In genomic region chr10:1358860-1359598, GRCh38 we compare ENCODE assay signal across 14 cellular contexts.
DNase-seq lines count a peak whose midpoint lies in the region; ATAC-seq and TF ChIP-seq lines count a peak whose summit lies in the region.
"Had no signal": no experiment of that assay in that cellular context is flagged by ENCODE, and none has a peak within 500 bp of the region (broad histone marks: within the 10 kb centered on the region; RNA-seq: fewer than 3 reads in every experiment).

No MANE protein-coding gene starts in this region.

- H3K9ac ChIP-seq in neuronal stem cell (ENCODE audit: low read depth, low read length, poor library complexity) = no peak overlapping the region

- no peak overlapping the region for H2AFZ ChIP-seq in neuronal stem cell (ENCODE audit: low read length)

- H3K27me3 ChIP-seq in neuronal stem cell (ENCODE audit: control insufficient read depth in 3 of 3, insufficient read depth in 3 of 3, low read depth in 1 of 3, low read length in 3 of 3) = peaks cover 0 to 8% (median 0%) of the 10 kb centered on the region in 3 experiments
- H3K27me3 ChIP-seq: pancreas had no signal

- WGBS in neuronal stem cell (ENCODE audit: extremely low coverage in 2 of 2, insufficient read length in 2 of 2, insufficient replicate concordance in 1 of 2), 2 donors = no CpG with 5 or more reads among the region's 8 CpGs

- no peak overlapping the region for H4K91ac ChIP-seq in neuronal stem cell (ENCODE audit: low read depth, low read length, poor library complexity)

- no peak overlapping the region for H3K4me2 ChIP-seq in neuronal stem cell (ENCODE audit: insufficient read depth, low read length, poor library complexity, severe bottlenecking)

- H3K79me1 ChIP-seq in neuronal stem cell (ENCODE audit: low read depth, low read length) = no peaks in the 10 kb centered on the region

- H2AK5ac ChIP-seq in neuronal stem cell (ENCODE audit: low read depth, low read length) = peak overlapping the region; percentile 71

- intact Hi-C loops in activated CD8-positive, alpha-beta T cell treated with anti-CD3 and anti-CD28 coated beads for 36 hours (cut with micrococcal nuclease) = no loop called here

- no peaks in the 10 kb centered on the region for H3K9me3 Mint-ChIP-seq in activated T-cell treated with anti-CD3 and anti-CD28 coated beads, Interleukin-2, amount 50 U/mL, for 24 hours
- peaks cover 0 to 2% (median 2%) of the 10 kb centered on the region in 3 donors for H3K9me3 Mint-ChIP-seq in IgD-negative memory B cell
- no peaks in the 10 kb centered on the region for H3K9me3 Mint-ChIP-seq in activated CD8-positive, alpha-beta T cell treated with anti-CD3 and anti-CD28 coated beads for 36 hours

- no peak overlapping the region for H3K4me3 ChIP-seq in neuronal stem cell (ENCODE audit: low read length in 2 of 2)
- H3K4me3 ChIP-seq: pancreas, spleen had no signal

- DNase-seq in activated T-cell treated with anti-CD3 and anti-CD28 coated beads for 48 hours (ENCODE audit: low read depth) (peak; percentile 23), neuronal stem cell (ENCODE audit: low spot score) (no peak), NCI-H187 treated with DMSO at 0.1 percent for 48 hours (lab: John Stamatoyannopoulos, UW) (no peak), HEK293T (ENCODE audit: extremely low spot score) (no peak), AG08396 (ENCODE audit: low spot score) (no peak)
- DNase-seq in activated T-cell treated with anti-CD3 and anti-CD28 coated beads, Interleukin-2, amount 50 U/mL, for 24 hours = no peak
- DNase-seq in activated CD8-positive, alpha-beta T cell treated with anti-CD3 and anti-CD28 coated beads for 36 hours = peak; percentile 36
- DNase-seq: midbrain, NCI-H1417, NCI-H69, pancreas, SHP77 treated with DMSO at 0.1 percent for 48 hours, spleen had no signal

- TF ChIP-seq CTCF in activated CD8-positive, alpha-beta T cell treated with anti-CD3 and anti-CD28 coated beads for 36 hours (IDR thresholded peaks at IDR 0.05) = no peak

- H3K27ac ChIP-seq in neuronal stem cell (replicated peaks; ENCODE audit: low read length) = no peak overlapping the region
- H3K27ac ChIP-seq: pancreas, spleen had no signal

- no peak overlapping the region for H3K4me3 Mint-ChIP-seq in activated T-cell treated with anti-CD3 and anti-CD28 coated beads, Interleukin-2, amount 50 U/mL, for 24 hours
- peak overlapping the region; percentile 0 to 79 (median 40) for H3K4me3 Mint-ChIP-seq in IgD-negative memory B cell
- no peak overlapping the region for H3K4me3 Mint-ChIP-seq in activated CD8-positive, alpha-beta T cell treated with anti-CD3 and anti-CD28 coated beads for 36 hours

- H3K4ac ChIP-seq in neuronal stem cell (ENCODE audit: low read length) = no peak overlapping the region

- no peak overlapping the region for H3K14ac ChIP-seq in neuronal stem cell (ENCODE audit: low read length)

- no peaks in the 10 kb centered on the region for H3K36me3 ChIP-seq in neuronal stem cell (replicated peaks in 1 of 2; ENCODE audit: control insufficient read depth in 2 of 2, insufficient read depth in 2 of 2, low read length in 2 of 2)
- H3K36me3 ChIP-seq: pancreas, spleen had no signal

- peaks cover 52% of the 10 kb centered on the region for H3K27me3 Mint-ChIP-seq in activated T-cell treated with anti-CD3 and anti-CD28 coated beads, Interleukin-2, amount 50 U/mL, for 24 hours
- H3K27me3 Mint-ChIP-seq in IgD-negative memory B cell = peaks cover 28% of the 10 kb centered on the region
- H3K27me3 Mint-ChIP-seq in activated CD8-positive, alpha-beta T cell treated with anti-CD3 and anti-CD28 coated beads for 36 hours = peaks cover 12% of the 10 kb centered on the region

- CTCF ChIA-PET in activated CD8-positive, alpha-beta T cell treated with anti-CD3 and anti-CD28 coated beads for 36 hours (lab: Charles Lee) = interaction anchor here (3.0 kb wide), 1 partner anchor 10 kb away, joined by 13 read pairs; no protein-coding TSS in a partner anchor
- CTCF ChIA-PET in HEK293T (lab: Yijun Ruan, JAX) = interaction anchor here (1.0 to 2.8 kb wide), 2 partner anchors 10 to 12 kb away, joined by 3 to 14 read pairs; no protein-coding TSS in a partner anchor

- POLR2A ChIA-PET in activated CD8-positive, alpha-beta T cell treated with anti-CD3 and anti-CD28 coated beads for 36 hours (lab: Charles Lee) = no interaction called here
- POLR2A ChIA-PET in HEK293T (lab: Yijun Ruan, JAX) = no interaction called here

- H3K9me3 ChIP-seq in neuronal stem cell (replicated peaks in 1 of 2; ENCODE audit: control insufficient read depth in 2 of 2, insufficient read depth in 1 of 2, low read depth in 1 of 2, low read length in 2 of 2) = peaks cover 0 to 2% of the 10 kb centered on the region in 2 donors
- H3K9me3 ChIP-seq: pancreas, spleen had no signal

- no peak overlapping the region for H2BK120ac ChIP-seq in neuronal stem cell (ENCODE audit: low read depth, low read length)

- ATAC-seq in activated CD8-positive, alpha-beta T cell treated with anti-CD3 and anti-CD28 coated beads for 36 hours = peak; percentile 73
- ATAC-seq: pancreas had no signal

- no peak overlapping the region for H3K27ac Mint-ChIP-seq in activated T-cell treated with anti-CD3 and anti-CD28 coated beads, Interleukin-2, amount 50 U/mL, for 24 hours
- H3K27ac Mint-ChIP-seq in IgD-negative memory B cell = peak overlapping the region; percentile 14 to 92 (median 41)
- no peak overlapping the region for H3K27ac Mint-ChIP-seq in activated CD8-positive, alpha-beta T cell treated with anti-CD3 and anti-CD28 coated beads for 36 hours

- H3K4me1 ChIP-seq in neuronal stem cell (ENCODE audit: control insufficient read depth in 2 of 2, insufficient read depth in 1 of 2, low read depth in 1 of 2, low read length in 2 of 2) = peaks cover 2 to 10% of the 10 kb centered on the region in 2 donors
- H3K4me1 ChIP-seq: pancreas had no signal

- H3K4me1 Mint-ChIP-seq in activated T-cell treated with anti-CD3 and anti-CD28 coated beads, Interleukin-2, amount 50 U/mL, for 24 hours (ENCODE audit: low read depth) = peaks cover 14% of the 10 kb centered on the region
- H3K4me1 Mint-ChIP-seq in IgD-negative memory B cell = peaks cover 9 to 11% (median 9%) of the 10 kb centered on the region in 3 donors
- H3K4me1 Mint-ChIP-seq in activated CD8-positive, alpha-beta T cell treated with anti-CD3 and anti-CD28 coated beads for 36 hours (ENCODE audit: low read depth) = peaks cover 12% of the 10 kb centered on the region

- H3K23ac ChIP-seq in neuronal stem cell (ENCODE audit: low read depth, low read length, poor library complexity) = no peak overlapping the region

- no peak overlapping the region for H3K18ac ChIP-seq in neuronal stem cell (ENCODE audit: low read length)

- H2BK12ac ChIP-seq in neuronal stem cell (ENCODE audit: low read length) = no peak overlapping the region

- no peaks in the 10 kb centered on the region for H3K36me3 Mint-ChIP-seq in activated T-cell treated with anti-CD3 and anti-CD28 coated beads, Interleukin-2, amount 50 U/mL, for 24 hours (ENCODE audit: low read depth)
- H3K36me3 Mint-ChIP-seq in IgD-negative memory B cell = no peaks in the 10 kb centered on the region
- no peaks in the 10 kb centered on the region for H3K36me3 Mint-ChIP-seq in activated CD8-positive, alpha-beta T cell treated with anti-CD3 and anti-CD28 coated beads for 36 hours (ENCODE audit: low read depth)

- H4K8ac ChIP-seq in neuronal stem cell (ENCODE audit: low read depth, low read length) = no peak overlapping the region

- H2BK15ac ChIP-seq in neuronal stem cell (ENCODE audit: low read length) = peak overlapping the region; percentile 15

- no peak overlapping the region for H2BK5ac ChIP-seq in neuronal stem cell (ENCODE audit: low read length)

TF ChIP-seq in HEK293T, 16 proteins besides CTCF, POLR2A, EP300 and RAD21:
- TF ChIP-seq HDGF (IDR thresholded peaks at IDR 0.05; ENCODE audit: borderline replicate concordance) = no peak
- TF ChIP-seq PKNOX1 (IDR thresholded peaks at IDR 0.05) = no peak

Comparison
In these comparisons a context has a peak if more than half of its experiments do, and no peak if none do; other contexts are left out.
1. DNase-seq: peak in activated T-cell treated with anti-CD3 and anti-CD28 coated beads for 48 hours (single experiment) and activated CD8-positive, alpha-beta T cell treated with anti-CD3 and anti-CD28 coated beads for 36 hours (single experiment); none in activated T-cell treated with anti-CD3 and anti-CD28 coated beads, Interleukin-2, amount 50 U/mL, for 24 hours (single experiment), neuronal stem cell (single experiment), NCI-H187 treated with DMSO at 0.1 percent for 48 hours (single experiment), HEK293T (single experiment) and AG08396 (single experiment).
2. H3K27ac Mint-ChIP-seq: peak in IgD-negative memory B cell (3 of 3); none in activated T-cell treated with anti-CD3 and anti-CD28 coated beads, Interleukin-2, amount 50 U/mL, for 24 hours (single experiment) and activated CD8-positive, alpha-beta T cell treated with anti-CD3 and anti-CD28 coated beads for 36 hours (single experiment).
3. H3K4me3 Mint-ChIP-seq: peak in IgD-negative memory B cell (4 of 4); none in activated T-cell treated with anti-CD3 and anti-CD28 coated beads, Interleukin-2, amount 50 U/mL, for 24 hours (single experiment) and activated CD8-positive, alpha-beta T cell treated with anti-CD3 and anti-CD28 coated beads for 36 hours (single experiment).